ENCODE assay signal across 8 cellular contexts in genomic region chr7:158704524-158705233, GRCh38. TPM values are rescaled to one million over a fixed set of nuclear protein-coding genes. Genes with fewer than 3 reads are reported as not detected.
DNase-seq lines count a peak whose midpoint lies in the region; ATAC-seq lines count a peak whose summit lies in the region.

A gene with protein sequence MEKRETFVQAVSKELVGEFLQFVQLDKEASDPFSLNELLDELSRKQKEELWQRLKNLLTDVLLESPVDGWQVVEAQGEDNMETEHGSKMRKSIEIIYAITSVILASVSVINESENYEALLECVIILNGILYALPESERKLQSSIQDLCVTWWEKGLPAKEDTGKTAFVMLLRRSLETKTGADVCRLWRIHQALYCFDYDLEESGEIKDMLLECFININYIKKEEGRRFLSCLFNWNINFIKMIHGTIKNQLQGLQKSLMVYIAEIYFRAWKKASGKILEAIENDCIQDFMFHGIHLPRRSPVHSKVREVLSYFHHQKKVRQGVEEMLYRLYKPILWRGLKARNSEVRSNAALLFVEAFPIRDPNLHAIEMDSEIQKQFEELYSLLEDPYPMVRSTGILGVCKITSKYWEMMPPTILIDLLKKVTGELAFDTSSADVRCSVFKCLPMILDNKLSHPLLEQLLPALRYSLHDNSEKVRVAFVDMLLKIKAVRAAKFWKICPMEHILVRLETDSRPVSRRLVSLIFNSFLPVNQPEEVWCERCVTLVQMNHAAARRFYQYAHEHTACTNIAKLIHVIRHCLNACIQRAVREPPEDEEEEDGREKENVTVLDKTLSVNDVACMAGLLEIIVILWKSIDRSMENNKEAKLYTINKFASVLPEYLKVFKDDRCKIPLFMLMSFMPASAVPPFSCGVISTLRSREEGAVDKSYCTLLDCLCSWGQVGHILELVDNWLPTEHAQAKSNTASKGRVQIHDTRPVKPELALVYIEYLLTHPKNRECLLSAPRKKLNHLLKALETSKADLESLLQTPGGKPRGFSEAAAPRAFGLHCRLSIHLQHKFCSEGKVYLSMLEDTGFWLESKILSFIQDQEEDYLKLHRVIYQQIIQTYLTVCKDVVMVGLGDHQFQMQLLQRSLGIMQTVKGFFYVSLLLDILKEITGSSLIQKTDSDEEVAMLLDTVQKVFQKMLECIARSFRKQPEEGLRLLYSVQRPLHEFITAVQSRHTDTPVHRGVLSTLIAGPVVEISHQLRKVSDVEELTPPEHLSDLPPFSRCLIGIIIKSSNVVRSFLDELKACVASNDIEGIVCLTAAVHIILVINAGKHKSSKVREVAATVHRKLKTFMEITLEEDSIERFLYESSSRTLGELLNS (minus strand): TSS chr7:158704804. CDS start chr7:158701899, 2,905 bp downstream.

- H3K4me3 Mint-ChIP-seq in memory B cell, result peak within 1 kb of the TSS; percentile 98

- peaks cover 2% of the 10 kb centered on the region for H3K36me3 Mint-ChIP-seq in memory B cell

- no peaks in the 10 kb centered on the region for H3K27me3 ChIP-seq in effector memory CD4-positive, alpha-beta T cell (replicated peaks; ENCODE audit: control insufficient read depth, insufficient read depth, low read length, poor library complexity, severe bottlenecking)

- H3K36me3 ChIP-seq in effector memory CD4-positive, alpha-beta T cell (ENCODE audit: control insufficient read depth, insufficient read depth, low read length), result no peaks in the 10 kb centered on the region

- ATAC-seq in GM19468 (IDR thresholded peaks at IDR 0.05; ENCODE audit: extremely low read depth, unreplicated experiment), result peak; percentile 99
- peak; percentile 96 for ATAC-seq in memory B cell (ENCODE audit: low read depth)

- H3K4me3 ChIP-seq in effector memory CD4-positive, alpha-beta T cell (ENCODE audit: insufficient read depth, low read depth, low read length, poor library complexity, severe bottlenecking), result peak within 1 kb of the TSS; percentile 65

- H3K4me1 ChIP-seq in effector memory CD4-positive, alpha-beta T cell (ENCODE audit: control insufficient read depth, insufficient read depth, low read length, poor library complexity, severe bottlenecking), result peaks cover 6% of the 10 kb centered on the region

- POLR2A ChIA-PET in activated CD8-positive, alpha-beta memory T cell treated with anti-CD3 and anti-CD28 coated beads for 36 hours (lab: Charles Lee), result interaction anchor here (0.9 to 1.1 kb wide), 4 partner anchors 9 to 159 kb away, joined by 3 to 13 read pairs (median 4); no protein-coding TSS in a partner anchor

- H3K27ac ChIP-seq in effector memory CD4-positive, alpha-beta T cell (ENCODE audit: insufficient read depth, low read length, poor library complexity, severe bottlenecking), result peak within 1 kb of the TSS; percentile 64

- peak within 1 kb of the TSS; percentile 96 for H3K27ac Mint-ChIP-seq in memory B cell

- no peaks in the 10 kb centered on the region for H3K9me3 ChIP-seq in effector memory CD4-positive, alpha-beta T cell (ENCODE audit: control insufficient read depth, low read length)

- DNase-seq in COLO668 (lab: John Stamatoyannopoulos, UW; ENCODE audit: unreplicated experiment) (peak; percentile 100), HS-5 (ENCODE audit: low read depth) (peak; percentile 74), memory B cell (ENCODE audit: low spot score in 2 of 2) (peak; percentile 95 to 96)
- DNase-seq in NK-92 treated with Interleukin-12 subunit alpha and Interleukin-12 subunit beta, amount 100 ng/mL, for 24 hours (lab: John Stamatoyannopoulos, UW), result peak; percentile 98
- peak; percentile 96 to 98 (median 97) for DNase-seq in effector memory CD4-positive, alpha-beta T cell
- DNase-seq in stimulated activated CD8-positive, alpha-beta memory T cell treated with anti-CD3 and anti-CD28 coated beads, Interleukin-12 subunit alpha, Interleukin-12 subunit beta, amount 100 ng/mL, for 24 hours (ENCODE audit: extremely low read depth), result peak; percentile 93

- no peaks in the 10 kb centered on the region for H3K27me3 Mint-ChIP-seq in memory B cell

- CTCF ChIA-PET in activated CD8-positive, alpha-beta memory T cell treated with anti-CD3 and anti-CD28 coated beads for 36 hours (lab: Charles Lee), result interaction anchor here (0.7 to 1.9 kb wide), 3 partner anchors 29 to 48 kb away, joined by 3 to 5 read pairs (median 5); no protein-coding TSS in a partner anchor

- peaks cover 17% of the 10 kb centered on the region for H3K4me1 Mint-ChIP-seq in memory B cell

- peaks cover 1% of the 10 kb centered on the region for H3K9me3 Mint-ChIP-seq in memory B cell

RNA-seq across cellular contexts. Expression of the gene that starts here (rescaled TPM):
- total RNA-seq in activated CD8-positive, alpha-beta memory T cell treated with anti-CD3 and anti-CD28 coated beads for 36 hours, result 10 to 100 TPM; 85.0 to 90.9 TPM

Comparison
In these comparisons a context has a peak if more than half of its experiments do, and no peak if none do; other contexts are left out.
1. Peak in every context shown above with its lines: DNase-seq, ATAC-seq, H3K4me3 ChIP-seq and H3K27ac ChIP-seq.